Comparison of ENCODE assay signal across 10 cellular contexts in genomic region chr9:14238518-14238917, GRCh38.
DNase-seq lines count a peak whose midpoint lies in the region; ATAC-seq and TF ChIP-seq lines count a peak whose summit lies in the region.
"Had no signal": no experiment of that assay in that cellular context is flagged by ENCODE, and none has a peak within 500 bp of the region (broad histone marks: within the 10 kb centered on the region; RNA-seq: fewer than 3 reads in every experiment).

No MANE protein-coding gene starts in this region.

- BruUV-seq in MCF 10A (replicated peaks; lab: Mats Ljungman, UMichigan) = no TSS peak

- H3K27ac Mint-ChIP-seq in MCF 10A (ENCODE audit: low read depth, unreplicated experiment) (peak overlapping the region; percentile 84), type B pancreatic cell (peak overlapping the region; percentile 80), natural killer cell (no peak overlapping the region)
- no peak overlapping the region for H3K27ac Mint-ChIP-seq in activated CD8-positive, alpha-beta T cell treated with anti-CD3 and anti-CD28 coated beads for 36 hours

- no peaks in the 10 kb centered on the region for H3K9me3 Mint-ChIP-seq in MCF 10A (ENCODE audit: unreplicated experiment)
- no peaks in the 10 kb centered on the region for H3K9me3 Mint-ChIP-seq in type B pancreatic cell
- H3K9me3 Mint-ChIP-seq in natural killer cell = peaks cover 0 to 8% of the 10 kb centered on the region in 2 donors
- H3K9me3 Mint-ChIP-seq in activated CD8-positive, alpha-beta T cell treated with anti-CD3 and anti-CD28 coated beads for 36 hours = no peaks in the 10 kb centered on the region

- H3K4me1 Mint-ChIP-seq in MCF 10A (ENCODE audit: insufficient read depth, unreplicated experiment) = peaks cover 42% of the 10 kb centered on the region
- H3K4me1 Mint-ChIP-seq in type B pancreatic cell (ENCODE audit: unreplicated experiment) = peaks cover 66% of the 10 kb centered on the region
- H3K4me1 Mint-ChIP-seq in natural killer cell = no peaks in the 10 kb centered on the region
- no peaks in the 10 kb centered on the region for H3K4me1 Mint-ChIP-seq in activated CD8-positive, alpha-beta T cell treated with anti-CD3 and anti-CD28 coated beads for 36 hours (ENCODE audit: low read depth)

- DNase-seq in LoVo (ENCODE audit: low spot score) (peak; percentile 71), MCF 10A (ENCODE audit: unreplicated experiment) (peak; percentile 86), left lobe of liver (ENCODE audit: low spot score) (no peak), type B pancreatic cell (ENCODE audit: extremely low spot score, unreplicated experiment) (no peak), natural killer cell (no peak)
- DNase-seq in activated CD8-positive, alpha-beta T cell treated with anti-CD3 and anti-CD28 coated beads for 36 hours = no peak
- DNase-seq: activated CD4-positive, alpha-beta T cell treated with anti-CD3 and anti-CD28 coated beads for 4 hours; amygdala; NCI-H446 had no signal

- peaks cover 3% of the 10 kb centered on the region for H3K36me3 Mint-ChIP-seq in MCF 10A (ENCODE audit: insufficient read depth, unreplicated experiment)
- peaks cover 11% of the 10 kb centered on the region for H3K36me3 Mint-ChIP-seq in type B pancreatic cell
- no peaks in the 10 kb centered on the region for H3K36me3 Mint-ChIP-seq in natural killer cell
- no peaks in the 10 kb centered on the region for H3K36me3 Mint-ChIP-seq in activated CD8-positive, alpha-beta T cell treated with anti-CD3 and anti-CD28 coated beads for 36 hours (ENCODE audit: low read depth)

- H3K27me3 Mint-ChIP-seq in MCF 10A (ENCODE audit: insufficient read depth, unreplicated experiment) (no peaks in the 10 kb centered on the region), type B pancreatic cell (no peaks in the 10 kb centered on the region), natural killer cell (ENCODE audit: low read depth in 2 of 2) (no peaks in the 10 kb centered on the region)
- peaks cover 5% of the 10 kb centered on the region for H3K27me3 Mint-ChIP-seq in activated CD8-positive, alpha-beta T cell treated with anti-CD3 and anti-CD28 coated beads for 36 hours

- ATAC-seq in left lobe of liver (peak; percentile 35), GM19455 (IDR thresholded peaks at IDR 0.05; ENCODE audit: unreplicated experiment) (no peak), natural killer cell (no peak)
- no peak for ATAC-seq in activated CD8-positive, alpha-beta T cell treated with anti-CD3 and anti-CD28 coated beads for 36 hours

- H3K4me3 Mint-ChIP-seq in MCF 10A (ENCODE audit: unreplicated experiment) (peak overlapping the region; percentile 66), type B pancreatic cell (peak overlapping the region; percentile 56), natural killer cell (no peak overlapping the region)
- H3K4me3 Mint-ChIP-seq in activated CD8-positive, alpha-beta T cell treated with anti-CD3 and anti-CD28 coated beads for 36 hours = no peak overlapping the region

- intact Hi-C loops in MCF 10A (cut with micrococcal nuclease) = loop anchor here (5.0 kb wide), 1 partner anchor 74 kb away; the partner anchor contains the start of gene NFIB
- intact Hi-C loops in natural killer cell (cut with micrococcal nuclease) = no loop called here
- intact Hi-C loops in activated CD8-positive, alpha-beta T cell treated with anti-CD3 and anti-CD28 coated beads for 36 hours (cut with micrococcal nuclease) = no loop called here

- TF ChIP-seq CTCF in MCF 10A (IDR thresholded peaks at IDR 0.05; ENCODE audit: unreplicated experiment) (no peak), type B pancreatic cell (conservative IDR thresholded peaks at IDR 0.05) (no peak), natural killer cell (IDR thresholded peaks at IDR 0.05) (no peak)
- no peak for TF ChIP-seq CTCF in activated CD8-positive, alpha-beta T cell treated with anti-CD3 and anti-CD28 coated beads for 36 hours (IDR thresholded peaks at IDR 0.05)

- CTCF ChIA-PET in MCF 10A (lab: Yijun Ruan, JAX) = interaction anchor here (0.6 to 1.0 kb wide), 2 partner anchors 11 to 16 kb away, joined by 3 to 4 read pairs; no protein-coding TSS in a partner anchor
- CTCF ChIA-PET in activated CD8-positive, alpha-beta T cell treated with anti-CD3 and anti-CD28 coated beads for 36 hours (lab: Charles Lee) = no interaction called here

- POLR2A ChIA-PET in MCF 10A (lab: Yijun Ruan, JAX) = interaction anchor here (0.7 to 6.9 kb wide), 21 partner anchors 9 to 421 kb away, joined by 3 to 56 read pairs (median 4); no protein-coding TSS in a partner anchor
- POLR2A ChIA-PET in activated CD8-positive, alpha-beta T cell treated with anti-CD3 and anti-CD28 coated beads for 36 hours (lab: Charles Lee) = no interaction called here

Comparison
In these comparisons a context has a peak if more than half of its experiments do, and no peak if none do; other contexts are left out.
1. DNase-seq: peak in LoVo (single experiment) and MCF 10A (single experiment); none in left lobe of liver (single experiment), type B pancreatic cell (single experiment), natural killer cell (single experiment) and activated CD8-positive, alpha-beta T cell treated with anti-CD3 and anti-CD28 coated beads for 36 hours (single experiment).
2. H3K27ac Mint-ChIP-seq: peak in MCF 10A (single experiment) and type B pancreatic cell (single experiment); none in natural killer cell (0 of 2) and activated CD8-positive, alpha-beta T cell treated with anti-CD3 and anti-CD28 coated beads for 36 hours (single experiment).
3. H3K4me3 Mint-ChIP-seq: peak in MCF 10A (single experiment) and type B pancreatic cell (single experiment); none in natural killer cell (single experiment) and activated CD8-positive, alpha-beta T cell treated with anti-CD3 and anti-CD28 coated beads for 36 hours (single experiment).